In the genomic region with DNA sequence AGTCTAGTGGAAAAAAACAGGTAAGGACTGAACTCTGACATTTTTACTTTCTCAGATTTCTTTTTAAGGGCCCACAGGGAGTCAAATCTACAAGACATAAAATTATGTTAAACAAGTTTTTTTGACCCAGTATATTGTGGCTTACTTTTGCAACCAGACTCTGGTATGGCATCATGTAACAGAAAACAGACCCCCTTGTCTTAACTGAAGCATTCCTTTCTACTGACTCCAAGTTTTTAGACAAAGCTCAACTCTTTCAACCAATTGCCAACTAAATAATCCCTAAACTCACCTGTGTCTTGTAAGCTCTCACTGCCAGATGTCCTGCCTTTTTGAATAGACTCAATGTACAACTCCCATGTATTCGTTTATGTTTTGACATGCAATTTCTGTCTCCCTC, we compare ENCODE assay signal across 17 cellular contexts.
"Had no signal": no experiment of that assay in that cellular context is flagged by ENCODE, and none has a peak within 500 bp of the region (broad histone marks: within the 10 kb centered on the region; RNA-seq: fewer than 3 reads in every experiment).

No MANE protein-coding gene starts in this region.

- H3K27me3 Mint-ChIP-seq: activated naive CD8-positive, alpha-beta T cell treated with anti-CD3 and anti-CD28 coated beads, Interleukin-2, amount 10 ng/mL, durations not matched to agents 7 days and 5 days; dendritic cell treated with granulocyte-macrophage colony-stimulating factor and Interleukin-4, amounts not matched to agents 40 ng/mL and 50 ng/mL, for 4 days; effector memory CD8-positive, alpha-beta T cell had no signal

- H3K4me3 Mint-ChIP-seq: activated CD4-positive, alpha-beta memory T cell treated with anti-CD3 and anti-CD28 coated beads, Interleukin-2, amount 10 ng/mL, durations not matched to agents 7 days and 5 days; activated naive CD8-positive, alpha-beta T cell treated with anti-CD3 and anti-CD28 coated beads, Interleukin-2, amount 10 ng/mL, durations not matched to agents 7 days and 5 days; dendritic cell treated with granulocyte-macrophage colony-stimulating factor and Interleukin-4, amounts not matched to agents 40 ng/mL and 50 ng/mL, for 4 days; effector memory CD8-positive, alpha-beta T cell; nephron progenitor cell had no signal

- H3K36me3 ChIP-seq: ascending aorta, prostate gland, sigmoid colon, suprapubic skin, upper lobe of right lung had no signal

- H3K27ac ChIP-seq: ascending aorta, epithelial cell of prostate, prostate gland, sigmoid colon, suprapubic skin, upper lobe of right lung had no signal

- H3K4me3 ChIP-seq: ascending aorta, prostate gland, sigmoid colon, suprapubic skin, upper lobe of right lung had no signal

- H3K27ac Mint-ChIP-seq: activated CD4-positive, alpha-beta memory T cell treated with anti-CD3 and anti-CD28 coated beads, Interleukin-2, amount 10 ng/mL, durations not matched to agents 7 days and 5 days; activated naive CD8-positive, alpha-beta T cell treated with anti-CD3 and anti-CD28 coated beads, Interleukin-2, amount 10 ng/mL, durations not matched to agents 7 days and 5 days; dendritic cell treated with granulocyte-macrophage colony-stimulating factor and Interleukin-4, amounts not matched to agents 40 ng/mL and 50 ng/mL, for 4 days; effector memory CD8-positive, alpha-beta T cell; nephron progenitor cell had no signal

- H3K4me1 ChIP-seq: ascending aorta, prostate gland, sigmoid colon, upper lobe of right lung had no signal

- DNase-seq: activated CD4-positive, alpha-beta memory T cell treated with anti-CD3 and anti-CD28 coated beads, Interleukin-2, amount 10 ng/mL, durations not matched to agents 7 days and 5 days; activated naive CD8-positive, alpha-beta T cell treated with anti-CD3 and anti-CD28 coated beads, Interleukin-2, amount 10 ng/mL, durations not matched to agents 7 days and 5 days; activated T-cell treated with anti-CD3 and anti-CD28 coated beads, Interleukin-2, amount 50 U/mL, for 48 hours; central memory CD4-positive, alpha-beta T cell; effector memory CD8-positive, alpha-beta T cell; nephron progenitor cell; sigmoid colon; stimulated activated CD4-positive, alpha-beta T cell treated with anti-CD3 and anti-CD28 coated beads, Interleukin-4, amount 100 ng/mL, for 1 hour; stimulated activated CD8-positive, alpha-beta memory T cell treated with anti-CD3 and anti-CD28 coated beads, Interleukin-4, amount 100 ng/mL, for 48 hours; stimulated activated naive CD8-positive, alpha-beta T cell treated with anti-CD3 and anti-CD28 coated beads, Interleukin-15, Interleukin-2, amounts not matched to agents 100 U/mL and 50 U/mL, for 24 hours; SW 1271; upper lobe of right lung had no signal

- H3K9me3 ChIP-seq: ascending aorta, prostate gland, sigmoid colon, suprapubic skin, upper lobe of right lung had no signal
